In the genomic region with DNA sequence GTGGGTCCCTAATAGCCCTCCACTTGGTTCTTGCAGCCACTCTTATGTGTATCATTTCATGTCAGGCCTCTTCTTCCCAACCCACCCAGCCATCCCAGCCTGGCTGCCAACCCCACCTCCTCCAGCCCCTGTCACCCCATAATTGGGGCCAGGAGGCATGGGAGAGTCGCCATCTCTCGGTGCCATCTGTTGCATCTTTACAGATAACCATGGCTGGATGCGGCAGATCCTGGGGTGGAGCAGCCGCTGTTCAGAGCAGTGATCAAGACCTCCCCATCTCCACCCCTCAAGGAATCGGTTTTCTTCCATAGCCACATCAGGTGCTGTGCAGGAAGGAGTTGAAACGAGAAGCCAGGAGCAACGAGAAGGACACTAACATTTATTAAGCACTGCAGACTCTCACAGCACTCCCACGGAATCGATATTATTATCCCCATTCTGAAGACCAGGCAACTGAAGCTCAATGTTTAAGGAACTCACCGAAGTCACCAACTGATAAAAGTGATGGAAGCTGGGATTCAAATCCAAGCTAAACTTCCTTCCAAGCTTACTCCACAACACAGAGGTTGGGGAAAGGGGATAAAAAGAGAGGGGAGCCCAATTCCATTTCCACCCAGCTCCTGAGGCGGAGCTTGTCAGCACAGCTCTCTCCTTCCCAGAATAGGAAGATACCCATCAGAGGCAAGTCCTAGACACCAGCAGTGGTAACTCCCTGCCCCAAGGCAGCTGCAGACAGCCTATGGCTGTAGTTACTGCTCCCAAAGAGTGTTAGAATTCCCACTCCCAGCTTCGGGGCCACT, we compare ENCODE assay signal across 16 cellular contexts. TPM values are rescaled to one million over a fixed set of nuclear protein-coding genes. Genes with fewer than 3 reads are reported as not detected.
DNase-seq lines count a peak whose midpoint lies in the region; ATAC-seq, FAIRE-seq and TF ChIP-seq lines count a peak whose summit lies in the region.
"Had no signal": no experiment of that assay in that cellular context is flagged by ENCODE, and none has a peak within 500 bp of the region (broad histone marks: within the 10 kb centered on the region; RNA-seq: fewer than 3 reads in every experiment).

No MANE protein-coding gene starts in this region.

- no peak for TF ChIP-seq CTCF in NB4 (IDR thresholded peaks at IDR 0.05; ENCODE audit: low read depth, low read length)
- no peak for TF ChIP-seq CTCF in progenitor cell of endocrine pancreas (IDR thresholded peaks at IDR 0.05; ENCODE audit: unreplicated experiment)

- peak overlapping the region; percentile 91 for H3K4me3 ChIP-seq in NB4 (ENCODE audit: low read depth, low read length)
- no peak overlapping the region for H3K4me3 ChIP-seq in effector memory CD4-positive, alpha-beta T cell (ENCODE audit: insufficient read depth, low read depth, low read length, poor library complexity, severe bottlenecking)

- no peaks in the 10 kb centered on the region for H3K36me3 ChIP-seq in effector memory CD4-positive, alpha-beta T cell (ENCODE audit: control insufficient read depth, insufficient read depth, low read length)

- peaks cover 7% of the 10 kb centered on the region for H3K36me3 Mint-ChIP-seq in activated naive CD8-positive, alpha-beta T cell treated with anti-CD3 and anti-CD28 coated beads, Interleukin-2, amount 50 U/mL, for 24 hours (ENCODE audit: low read depth)
- peaks cover 1% of the 10 kb centered on the region for H3K36me3 Mint-ChIP-seq in progenitor cell of endocrine pancreas (ENCODE audit: insufficient read depth)

- H3K27ac Mint-ChIP-seq in activated naive CD8-positive, alpha-beta T cell treated with anti-CD3 and anti-CD28 coated beads, Interleukin-2, amount 50 U/mL, for 24 hours: no peak overlapping the region
- peak overlapping the region; percentile 45 for H3K27ac Mint-ChIP-seq in progenitor cell of endocrine pancreas

- no peaks in the 10 kb centered on the region for H3K27me3 Mint-ChIP-seq in activated naive CD8-positive, alpha-beta T cell treated with anti-CD3 and anti-CD28 coated beads, Interleukin-2, amount 50 U/mL, for 24 hours
- peaks cover 10% of the 10 kb centered on the region for H3K27me3 Mint-ChIP-seq in progenitor cell of endocrine pancreas

- peaks cover 31% of the 10 kb centered on the region for H3K4me1 Mint-ChIP-seq in activated naive CD8-positive, alpha-beta T cell treated with anti-CD3 and anti-CD28 coated beads, Interleukin-2, amount 50 U/mL, for 24 hours
- peaks cover 8% of the 10 kb centered on the region for H3K4me1 Mint-ChIP-seq in progenitor cell of endocrine pancreas (ENCODE audit: low read depth)

- ATAC-seq in activated naive CD8-positive, alpha-beta T cell treated with anti-CD3 and anti-CD28 coated beads, Interleukin-2, amount 50 U/mL, for 24 hours: no peak
- ATAC-seq in HG03469 (IDR thresholded peaks at IDR 0.05; ENCODE audit: unreplicated experiment) (no peak), GM19397 (IDR thresholded peaks at IDR 0.05; ENCODE audit: unreplicated experiment) (no peak)
- ATAC-seq: heart right ventricle, lower lobe of right lung had no signal

- no peak overlapping the region for H3K27ac ChIP-seq in effector memory CD4-positive, alpha-beta T cell (ENCODE audit: insufficient read depth, low read length, poor library complexity, severe bottlenecking)
- H3K27ac ChIP-seq: lower lobe of right lung had no signal

- H3K27me3 ChIP-seq in effector memory CD4-positive, alpha-beta T cell (replicated peaks; ENCODE audit: control insufficient read depth, insufficient read depth, low read length, poor library complexity, severe bottlenecking): no peaks in the 10 kb centered on the region
- H3K27me3 ChIP-seq: heart right ventricle had no signal

- H3K4me3 Mint-ChIP-seq in activated naive CD8-positive, alpha-beta T cell treated with anti-CD3 and anti-CD28 coated beads, Interleukin-2, amount 50 U/mL, for 24 hours: peak overlapping the region; percentile 97
- H3K4me3 Mint-ChIP-seq in progenitor cell of endocrine pancreas (ENCODE audit: low read depth): no peak overlapping the region

- DNase-seq in GM12892 (ENCODE audit: insufficient read length) (no peak), NB4 (ENCODE audit: low read depth) (no peak), progenitor cell of endocrine pancreas (ENCODE audit: low spot score, unreplicated experiment) (no peak)
- no peak for DNase-seq in activated naive CD8-positive, alpha-beta T cell treated with anti-CD3 and anti-CD28 coated beads, Interleukin-2, amount 50 U/mL, for 24 hours
- no peak for DNase-seq in effector memory CD4-positive, alpha-beta T cell
- DNase-seq: DMS79 treated with DMSO at 0.1 percent for 48 hours, heart right ventricle, lower lobe of right lung, NCI-H1436, NCI-H526 had no signal

- H3K9me3 ChIP-seq in effector memory CD4-positive, alpha-beta T cell (ENCODE audit: control insufficient read depth, low read length): no peaks in the 10 kb centered on the region
- H3K9me3 ChIP-seq: heart right ventricle, lower lobe of right lung had no signal

- H3K4me1 ChIP-seq in effector memory CD4-positive, alpha-beta T cell (ENCODE audit: control insufficient read depth, insufficient read depth, low read length, poor library complexity, severe bottlenecking): peaks cover 7% of the 10 kb centered on the region

- peak; percentile 30 for FAIRE-seq in GM12892 (lab: Jason Lieb, UNC)
- FAIRE-seq: astrocyte, GM18507 had no signal

- TF ChIP-seq POLR2A in GM12892 (IDR thresholded peaks at IDR 0.05; ENCODE audit: low read depth, low read length) (no peak), NB4 (IDR thresholded peaks at IDR 0.05; ENCODE audit: extremely low read depth, insufficient read length) (no peak)

- no peaks in the 10 kb centered on the region for H3K9me3 Mint-ChIP-seq in activated naive CD8-positive, alpha-beta T cell treated with anti-CD3 and anti-CD28 coated beads, Interleukin-2, amount 50 U/mL, for 24 hours
- H3K9me3 Mint-ChIP-seq in progenitor cell of endocrine pancreas (ENCODE audit: low read depth): no peaks in the 10 kb centered on the region

RNA-seq across cellular contexts. Expression of a gene that starts 2.7 kb away (rescaled TPM):
- polyA plus RNA-seq in GM12892 (2012; ENCODE audit: missing spikeins): 8.5 TPM
- 46.9 and 48.5 TPM in 2 replicates for total RNA-seq in progenitor cell of endocrine pancreas

RNA-seq across cellular contexts. Expression of a gene that starts 17.7 kb away (rescaled TPM):
- polyA plus RNA-seq in GM12892 (2012; ENCODE audit: missing spikeins): 120 TPM
- total RNA-seq in progenitor cell of endocrine pancreas: 63.4 and 63.5 TPM in 2 replicates

RNA-seq across cellular contexts. Expression of a gene that starts 24.5 kb away (rescaled TPM):
- 0.21 TPM for polyA plus RNA-seq in GM12892 (2012; ENCODE audit: missing spikeins)
- total RNA-seq in progenitor cell of endocrine pancreas: not detected in 2 replicates
- total RNA-seq: astrocyte, heart right ventricle, lower lobe of right lung, omental fat pad, SK-MEL-5 had no signal
- polyA plus RNA-seq: heart right ventricle had no signal

RNA-seq across cellular contexts. Expression of a gene that starts 52.5 kb away (rescaled TPM):
- not detected for polyA plus RNA-seq in GM12892 (2012; ENCODE audit: missing spikeins)
- total RNA-seq in progenitor cell of endocrine pancreas: 1.9 and 2.1 TPM in 2 replicates

RNA-seq across cellular contexts. Expression of a gene that starts 54.6 kb away (rescaled TPM):
- polyA plus RNA-seq in GM12892 (2012; ENCODE audit: missing spikeins): 94.0 TPM
- 30.6 and 34.3 TPM in 2 replicates for total RNA-seq in progenitor cell of endocrine pancreas
